In genomic region chr22:31613904-31614296, GRCh38 we compare ENCODE assay signal across 19 cellular contexts. TPM values are rescaled to one million over a fixed set of nuclear protein-coding genes. Genes with fewer than 3 reads are reported as not detected.
DNase-seq lines count a peak whose midpoint lies in the region; ATAC-seq lines count a peak whose summit lies in the region.
"Had no signal": no experiment of that assay in that cellular context is flagged by ENCODE, and none has a peak within 500 bp of the region (broad histone marks: within the 10 kb centered on the region; RNA-seq: fewer than 3 reads in every experiment).

No MANE protein-coding gene starts in this region.

- H3K4me3 Mint-ChIP-seq in activated naive CD8-positive, alpha-beta T cell, result no peak overlapping the region
- no peak overlapping the region for H3K4me3 Mint-ChIP-seq in activated naive CD8-positive, alpha-beta T cell treated with anti-CD3 and anti-CD28 coated beads for 36 hours
- no peak overlapping the region for H3K4me3 Mint-ChIP-seq in T-helper 17 cell
- H3K4me3 Mint-ChIP-seq in stimulated activated naive B cell treated with anti-CD40 and anti-IgM and Interleukin-4, amounts not matched to agents 10 μg/mL and 1 μg/mL and 100 μg/mL, for 72 hours, result no peak overlapping the region

- H3K36me3 Mint-ChIP-seq in activated naive CD8-positive, alpha-beta T cell, result no peaks in the 10 kb centered on the region
- peaks cover 6% of the 10 kb centered on the region for H3K36me3 Mint-ChIP-seq in activated naive CD8-positive, alpha-beta T cell treated with anti-CD3 and anti-CD28 coated beads for 36 hours
- peaks cover 4% of the 10 kb centered on the region for H3K36me3 Mint-ChIP-seq in T-helper 17 cell (ENCODE audit: low read depth)
- peaks cover 40 to 64% of the 10 kb centered on the region in 2 donors for H3K36me3 Mint-ChIP-seq in stimulated activated naive B cell treated with anti-CD40 and anti-IgM and Interleukin-4, amounts not matched to agents 10 μg/mL and 1 μg/mL and 100 μg/mL, for 72 hours

- peaks cover 9% of the 10 kb centered on the region for H3K79me1 ChIP-seq in mesenchymal stem cell (replicated peaks; ENCODE audit: low read length, poor library complexity, severe bottlenecking)

- no peak overlapping the region for H3K4me2 ChIP-seq in mesenchymal stem cell (ENCODE audit: low read length, poor library complexity, severe bottlenecking)

- no peaks in the 10 kb centered on the region for H3K9me3 ChIP-seq in T-helper 17 cell (ENCODE audit: control insufficient read depth, low read length, poor library complexity, severe bottlenecking)
- H3K9me3 ChIP-seq in mesenchymal stem cell (ENCODE audit: control insufficient read depth, low read length), result no peaks in the 10 kb centered on the region
- H3K9me3 ChIP-seq: breast epithelium, gastroesophageal sphincter, left lung had no signal

- H3K27ac ChIP-seq in mesenchymal stem cell (ENCODE audit: low read length, poor library complexity, severe bottlenecking), result no peak overlapping the region
- H3K27ac ChIP-seq: gastroesophageal sphincter, left lung, VCaP had no signal

- H2AFZ ChIP-seq in mesenchymal stem cell (ENCODE audit: low read depth, low read length), result no peak overlapping the region

- WGBS in mesenchymal stem cell, result 96% methylated on average over 7 of the region's 10 CpGs

- H2BK5ac ChIP-seq in mesenchymal stem cell (ENCODE audit: low read depth, low read length, poor library complexity, severe bottlenecking), result no peak overlapping the region

- H3K27me3 ChIP-seq in mesenchymal stem cell (ENCODE audit: control insufficient read depth in 1 of 2, insufficient read depth in 1 of 2, low read length in 2 of 2), result no peaks in the 10 kb centered on the region
- H3K27me3 ChIP-seq: breast epithelium, gastroesophageal sphincter, left lung had no signal

- H3K4me1 Mint-ChIP-seq in activated naive CD8-positive, alpha-beta T cell (ENCODE audit: low read depth), result peaks cover 17% of the 10 kb centered on the region
- peaks cover 21% of the 10 kb centered on the region for H3K4me1 Mint-ChIP-seq in activated naive CD8-positive, alpha-beta T cell treated with anti-CD3 and anti-CD28 coated beads for 36 hours
- H3K4me1 Mint-ChIP-seq in T-helper 17 cell, result peaks cover 20% of the 10 kb centered on the region
- H3K4me1 Mint-ChIP-seq in stimulated activated naive B cell treated with anti-CD40 and anti-IgM and Interleukin-4, amounts not matched to agents 10 μg/mL and 1 μg/mL and 100 μg/mL, for 72 hours, result peaks cover 33 to 43% of the 10 kb centered on the region in 2 donors

- peaks cover 50 to 79% of the 10 kb centered on the region in 2 experiments for H3K36me3 ChIP-seq in mesenchymal stem cell (ENCODE audit: control insufficient read depth in 1 of 2, insufficient read depth in 2 of 2, low read depth in 1 of 2, low read length in 2 of 2)

- DNase-seq in activated naive CD8-positive, alpha-beta T cell treated with anti-CD3 and anti-CD28 coated beads for 36 hours, result no peak
- DNase-seq in T-helper 17 cell, result no peak
- no peak for DNase-seq in mesenchymal stem cell
- DNase-seq in stimulated activated naive B cell treated with anti-CD40 and anti-IgM and Interleukin-4, amounts not matched to agents 10 μg/mL and 1 μg/mL and 100 μg/mL, for 72 hours, result no peak
- no peak for DNase-seq in hypothalamus (lab: John Stamatoyannopoulos, UW)
- DNase-seq in dedifferentiated amniotic fluid mesenchymal stem cell (ENCODE audit: extremely low spot score), result no peak
- no peak for DNase-seq in EL
- DNase-seq: KG1; MV-4-11; NCI-H2029; NCI-H446 treated with DMSO at 0.1 percent for 48 hours; stimulated activated CD4-positive, alpha-beta T cell treated with anti-CD3 and anti-CD28 coated beads, Interleukin-2, amount 100 ng/mL, for 48 hours; SW 1271 had no signal

- no peak for ATAC-seq in T-helper 17 cell
- no peak for ATAC-seq in stimulated activated naive B cell treated with anti-CD40 and anti-IgM and Interleukin-4, amounts not matched to agents 10 μg/mL and 1 μg/mL and 100 μg/mL, for 72 hours (replicated peaks)
- ATAC-seq: gastroesophageal sphincter, HCT116, left lung had no signal

- peak overlapping the region; percentile 68 for H3K27ac Mint-ChIP-seq in activated naive CD8-positive, alpha-beta T cell
- no peak overlapping the region for H3K27ac Mint-ChIP-seq in activated naive CD8-positive, alpha-beta T cell treated with anti-CD3 and anti-CD28 coated beads for 36 hours
- peak overlapping the region; percentile 93 for H3K27ac Mint-ChIP-seq in T-helper 17 cell
- peak overlapping the region; percentile 70 for H3K27ac Mint-ChIP-seq in stimulated activated naive B cell treated with anti-CD40 and anti-IgM and Interleukin-4, amounts not matched to agents 10 μg/mL and 1 μg/mL and 100 μg/mL, for 72 hours

- no peak overlapping the region for H2AK5ac ChIP-seq in mesenchymal stem cell (ENCODE audit: low read length, severe bottlenecking)

- no peak overlapping the region for H3K23ac ChIP-seq in mesenchymal stem cell (ENCODE audit: low read length in 2 of 2)

- H3K4me3 ChIP-seq in mesenchymal stem cell (ENCODE audit: insufficient read depth in 1 of 2, low read depth in 1 of 2, low read length in 2 of 2), result no peak overlapping the region
- H3K4me3 ChIP-seq: breast epithelium, gastroesophageal sphincter, left lung had no signal

- no peak overlapping the region for H3K18ac ChIP-seq in mesenchymal stem cell (ENCODE audit: low read depth in 1 of 2, low read length in 2 of 2)

- H3K4me1 ChIP-seq in mesenchymal stem cell (ENCODE audit: control insufficient read depth, insufficient read depth, low read depth, low read length), result peaks cover 4% of the 10 kb centered on the region

- H2BK15ac ChIP-seq in mesenchymal stem cell (ENCODE audit: low read depth, poor library complexity, severe bottlenecking), result peak overlapping the region; percentile 17

- peak overlapping the region; percentile 20 for H4K91ac ChIP-seq in mesenchymal stem cell (ENCODE audit: low read length)

- peak overlapping the region in 1 of 2 experiments; percentile 12 for H2BK12ac ChIP-seq in mesenchymal stem cell (ENCODE audit: low read length in 2 of 2)

- H3K27me3 Mint-ChIP-seq in activated naive CD8-positive, alpha-beta T cell, result no peaks in the 10 kb centered on the region
- no peaks in the 10 kb centered on the region for H3K27me3 Mint-ChIP-seq in activated naive CD8-positive, alpha-beta T cell treated with anti-CD3 and anti-CD28 coated beads for 36 hours
- H3K27me3 Mint-ChIP-seq in T-helper 17 cell, result no peaks in the 10 kb centered on the region
- H3K27me3 Mint-ChIP-seq in stimulated activated naive B cell treated with anti-CD40 and anti-IgM and Interleukin-4, amounts not matched to agents 10 μg/mL and 1 μg/mL and 100 μg/mL, for 72 hours, result no peaks in the 10 kb centered on the region

- H4K8ac ChIP-seq in mesenchymal stem cell (ENCODE audit: low read length), result no peak overlapping the region

- no peak overlapping the region for H3K14ac ChIP-seq in mesenchymal stem cell (ENCODE audit: low read length in 2 of 2)

- no peak overlapping the region for H3K9ac ChIP-seq in mesenchymal stem cell (ENCODE audit: low read length)

- no peak overlapping the region for H2BK120ac ChIP-seq in mesenchymal stem cell (ENCODE audit: low read depth, low read length)

- peak overlapping the region in 1 of 2 experiments; percentile 30 for H3K4ac ChIP-seq in mesenchymal stem cell (ENCODE audit: low read depth in 1 of 2, low read length in 2 of 2)

- no peaks in the 10 kb centered on the region for H3K9me3 Mint-ChIP-seq in activated naive CD8-positive, alpha-beta T cell (ENCODE audit: low read depth)
- no peaks in the 10 kb centered on the region for H3K9me3 Mint-ChIP-seq in activated naive CD8-positive, alpha-beta T cell treated with anti-CD3 and anti-CD28 coated beads for 36 hours
- no peaks in the 10 kb centered on the region for H3K9me3 Mint-ChIP-seq in stimulated activated naive B cell treated with anti-CD40 and anti-IgM and Interleukin-4, amounts not matched to agents 10 μg/mL and 1 μg/mL and 100 μg/mL, for 72 hours

RNA-seq across cellular contexts. Expression of gene PISD, which starts 48.1 kb away (rescaled TPM):
- 10 to 100 TPM; 43.4 to 45.8 TPM for total RNA-seq in activated naive CD8-positive, alpha-beta T cell treated with anti-CD3 and anti-CD28 coated beads for 36 hours
- 10 to 100 TPM; 37.6 to 38.3 TPM for total RNA-seq in T-helper 17 cell
- polyA plus RNA-seq in mesenchymal stem cell (2013, experiment 1 of 2), result 31.5 TPM
- polyA plus RNA-seq in mesenchymal stem cell (2013, experiment 2 of 2), result 31.2 TPM
